ENCODE assay signal across 19 cellular contexts in the genomic region with DNA sequence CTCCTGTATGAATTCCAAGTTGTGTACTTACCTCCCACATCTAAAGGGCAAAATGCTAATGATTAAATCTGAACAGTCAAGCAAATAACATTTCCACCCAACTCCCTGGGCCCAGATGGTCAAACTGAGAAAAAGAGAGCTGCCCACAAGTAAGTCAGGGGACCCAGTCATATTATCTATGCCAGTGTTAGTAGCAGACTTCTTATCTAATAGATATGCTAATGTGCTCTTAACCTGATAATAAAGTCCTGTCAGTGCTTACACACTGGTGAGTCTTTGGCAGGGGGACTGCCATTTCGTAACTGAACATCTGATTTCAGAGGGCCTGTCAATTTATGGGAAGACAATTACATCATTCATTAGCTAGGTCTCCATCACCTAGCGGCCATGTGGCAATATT.
"Had no signal": no experiment of that assay in that cellular context is flagged by ENCODE, and none has a peak within 500 bp of the region (broad histone marks: within the 10 kb centered on the region; RNA-seq: fewer than 3 reads in every experiment).

No MANE protein-coding gene starts in this region.

- H3K27ac Mint-ChIP-seq: activated CD4-positive, alpha-beta memory T cell treated with anti-CD3 and anti-CD28 coated beads for 36 hours; activated naive CD8-positive, alpha-beta T cell treated with anti-CD3 and anti-CD28 coated beads for 36 hours; natural killer cell treated with Interleukin-12 subunit alpha and Interleukin-12 subunit beta and Interleukin-15 and Interleukin-18, amount 100 ng/mL, for 72 hours; stimulated activated memory B cell treated with anti-CD40 and anti-IgM and Interleukin-4, amounts not matched to agents 10 μg/mL and 1 μg/mL and 100 μg/mL, for 72 hours had no signal

- H3K4me3 Mint-ChIP-seq: activated CD4-positive, alpha-beta memory T cell treated with anti-CD3 and anti-CD28 coated beads for 36 hours; activated naive CD8-positive, alpha-beta T cell treated with anti-CD3 and anti-CD28 coated beads for 36 hours; natural killer cell treated with Interleukin-12 subunit alpha and Interleukin-12 subunit beta and Interleukin-15 and Interleukin-18, amount 100 ng/mL, for 72 hours; stimulated activated memory B cell treated with anti-CD40 and anti-IgM and Interleukin-4, amounts not matched to agents 10 μg/mL and 1 μg/mL and 100 μg/mL, for 72 hours had no signal

- H3K27me3 ChIP-seq: neutrophil, ovary, upper lobe of left lung had no signal

- H3K36me3 ChIP-seq: neutrophil, ovary, thoracic aorta, upper lobe of left lung had no signal

- H3K36me3 Mint-ChIP-seq: activated CD4-positive, alpha-beta memory T cell treated with anti-CD3 and anti-CD28 coated beads for 36 hours; activated naive CD8-positive, alpha-beta T cell treated with anti-CD3 and anti-CD28 coated beads for 36 hours; natural killer cell treated with Interleukin-12 subunit alpha and Interleukin-12 subunit beta and Interleukin-15 and Interleukin-18, amount 100 ng/mL, for 72 hours; stimulated activated memory B cell treated with anti-CD40 and anti-IgM and Interleukin-4, amounts not matched to agents 10 μg/mL and 1 μg/mL and 100 μg/mL, for 72 hours had no signal

- H3K4me3 ChIP-seq: ovary, psoas muscle, thoracic aorta, upper lobe of left lung had no signal

- H3K27ac ChIP-seq: neutrophil, ovary, psoas muscle, thoracic aorta, upper lobe of left lung had no signal

- H3K9me3 Mint-ChIP-seq: activated CD4-positive, alpha-beta memory T cell treated with anti-CD3 and anti-CD28 coated beads for 36 hours; activated naive CD8-positive, alpha-beta T cell treated with anti-CD3 and anti-CD28 coated beads for 36 hours; stimulated activated memory B cell treated with anti-CD40 and anti-IgM and Interleukin-4, amounts not matched to agents 10 μg/mL and 1 μg/mL and 100 μg/mL, for 72 hours had no signal

- ATAC-seq: left lobe of liver; natural killer cell treated with Interleukin-12 subunit alpha and Interleukin-12 subunit beta and Interleukin-15 and Interleukin-18, amount 100 ng/mL, for 72 hours; psoas muscle; stimulated activated memory B cell treated with anti-CD40 and anti-IgM and Interleukin-4, amounts not matched to agents 10 μg/mL and 1 μg/mL and 100 μg/mL, for 72 hours had no signal

- H3K27me3 Mint-ChIP-seq: activated CD4-positive, alpha-beta memory T cell treated with anti-CD3 and anti-CD28 coated beads for 36 hours; natural killer cell treated with Interleukin-12 subunit alpha and Interleukin-12 subunit beta and Interleukin-15 and Interleukin-18, amount 100 ng/mL, for 72 hours; stimulated activated memory B cell treated with anti-CD40 and anti-IgM and Interleukin-4, amounts not matched to agents 10 μg/mL and 1 μg/mL and 100 μg/mL, for 72 hours had no signal

- H3K9me3 ChIP-seq: neutrophil, ovary, psoas muscle, thoracic aorta, upper lobe of left lung had no signal

- H3K4me1 Mint-ChIP-seq: activated naive CD8-positive, alpha-beta T cell treated with anti-CD3 and anti-CD28 coated beads for 36 hours; stimulated activated memory B cell treated with anti-CD40 and anti-IgM and Interleukin-4, amounts not matched to agents 10 μg/mL and 1 μg/mL and 100 μg/mL, for 72 hours had no signal

- H3K4me1 ChIP-seq: psoas muscle, upper lobe of left lung had no signal

- DNase-seq: activated CD4-positive, alpha-beta memory T cell treated with anti-CD3 and anti-CD28 coated beads for 36 hours; activated CD4-positive, alpha-beta T cell treated with anti-CD3 and anti-CD28 coated beads for 48 hours; activated naive CD4-positive, alpha-beta T cell treated with Interleukin-2 at 50 U/mL for 16 hours; activated naive CD8-positive, alpha-beta T cell treated with anti-CD3 and anti-CD28 coated beads for 36 hours; activated T-cell treated with anti-CD3 and anti-CD28 coated beads, Interleukin-2, amount 50 U/mL, for 48 hours; amniotic stem cell; effector CD4-positive, alpha-beta T cell; foreskin melanocyte; glutamatergic neuron; islet precursor cell; ovary; psoas muscle; small intestine; upper lobe of left lung had no signal
